8 cellular contexts compared by ENCODE assay signal in genomic region chr7:105808703-105809590, GRCh38.
DNase-seq lines count a peak whose midpoint lies in the region; ATAC-seq and TF ChIP-seq lines count a peak whose summit lies in the region.

No MANE protein-coding gene starts in this region.

- H3K4me3 ChIP-seq in kidney epithelial cell (ENCODE audit: low read depth, low read length) = no peak overlapping the region
- H3K4me3 ChIP-seq in suprapubic skin = no peak overlapping the region

- H3K27me3 ChIP-seq in kidney epithelial cell (ENCODE audit: control insufficient read depth, insufficient read depth, low read length) (no peaks in the 10 kb centered on the region), suprapubic skin (no peaks in the 10 kb centered on the region)

- ATAC-seq in GM18499 (IDR thresholded peaks at IDR 0.05; ENCODE audit: insufficient read depth, unreplicated experiment) = peak; percentile 98
- peak; percentile 96 for ATAC-seq in HG02610 (IDR thresholded peaks at IDR 0.05; ENCODE audit: unreplicated experiment)
- ATAC-seq in stimulated activated naive CD8-positive, alpha-beta T cell treated with anti-CD3 and anti-CD28 coated beads, Interleukin-15, Interleukin-2, amounts not matched to agents 100 U/mL and 50 U/mL, for 24 hours = peak; percentile 87

- TF ChIP-seq EP300 in suprapubic skin (IDR thresholded peaks at IDR 0.05) = no peak

- peak; percentile 41 to 58 for DNase-seq in NOMO-1 (lab: John Stamatoyannopoulos, UW; ENCODE audit: unreplicated experiment in 2 of 2)
- peak; percentile 81 for DNase-seq in activated T-cell treated with anti-CD3 and anti-CD28 coated beads for 24 hours (ENCODE audit: low read depth)
- DNase-seq in kidney epithelial cell (ENCODE audit: low read depth) = peak; percentile 44
- DNase-seq in stimulated activated naive CD8-positive, alpha-beta T cell treated with anti-CD3 and anti-CD28 coated beads, Interleukin-15, Interleukin-2, amounts not matched to agents 100 U/mL and 50 U/mL, for 24 hours = peak; percentile 82
- no peak for DNase-seq in COLO668 (lab: John Stamatoyannopoulos, UW; ENCODE audit: unreplicated experiment)
- DNase-seq in suprapubic skin (ENCODE audit: low spot score in 2 of 2) = no peak

- H3K27ac ChIP-seq in suprapubic skin = no peak overlapping the region

- H3K36me3 ChIP-seq in kidney epithelial cell (ENCODE audit: control insufficient read depth, insufficient read depth, low read length) = no peaks in the 10 kb centered on the region
- no peaks in the 10 kb centered on the region for H3K36me3 ChIP-seq in suprapubic skin

- WGBS in suprapubic skin = 76% methylated on average over 8 of the region's 8 CpGs

- TF ChIP-seq CTCF in kidney epithelial cell (IDR thresholded peaks at IDR 0.05; ENCODE audit: insufficient read depth, low read length, poor library complexity, severe bottlenecking) (no peak), suprapubic skin (IDR thresholded peaks at IDR 0.05) (no peak)

- peaks cover 23% of the 10 kb centered on the region for H3K4me1 ChIP-seq in suprapubic skin

- TF ChIP-seq POLR2A in suprapubic skin (IDR thresholded peaks at IDR 0.05) = no peak

- H3K9me3 ChIP-seq in suprapubic skin = no peaks in the 10 kb centered on the region

Comparison
In these comparisons a context has a peak if more than half of its experiments do, and no peak if none do; other contexts are left out.
1. DNase-seq: peak in NOMO-1 (2 of 2), activated T-cell treated with anti-CD3 and anti-CD28 coated beads for 24 hours (single experiment), kidney epithelial cell (single experiment) and stimulated activated naive CD8-positive, alpha-beta T cell treated with anti-CD3 and anti-CD28 coated beads, Interleukin-15, Interleukin-2, amounts not matched to agents 100 U/mL and 50 U/mL, for 24 hours (single experiment); none in COLO668 (single experiment) and suprapubic skin (0 of 2).
2. Peak in every context shown above with its lines, with median percentiles within 50 percentile points of each other: ATAC-seq.